8 cellular contexts compared by ENCODE assay signal in genomic region chr19:37317403-37318209, GRCh38. TPM values are rescaled to one million over a fixed set of nuclear protein-coding genes. Genes with fewer than 3 reads are reported as not detected.
A peak's percentile ranks its signal among the peaks of the same experiment; 100 is the strongest.
DNase-seq lines count a peak whose midpoint lies in the region; ATAC-seq and TF ChIP-seq lines count a peak whose summit lies in the region.

No MANE protein-coding gene starts in this region.

- H3K4me1 ChIP-seq in tibial artery = peaks cover 0 to 37% (median 19%) of the 10 kb centered on the region in 4 donors

- peak overlapping the region; percentile 65 to 74 for H3K4me3 ChIP-seq in tibial artery

- peaks cover 0 to 11% (median 0%) of the 10 kb centered on the region in 3 donors for H3K36me3 ChIP-seq in tibial artery

- H3K27ac Mint-ChIP-seq in activated naive CD8-positive, alpha-beta T cell treated with anti-CD3 and anti-CD28 coated beads for 36 hours = peak overlapping the region; percentile 94
- peak overlapping the region; percentile 97 for H3K27ac Mint-ChIP-seq in osteocyte (ENCODE audit: unreplicated experiment)

- peaks cover 36% of the 10 kb centered on the region for H3K36me3 Mint-ChIP-seq in activated naive CD8-positive, alpha-beta T cell treated with anti-CD3 and anti-CD28 coated beads for 36 hours
- peaks cover 22% of the 10 kb centered on the region for H3K36me3 Mint-ChIP-seq in osteocyte (ENCODE audit: unreplicated experiment)

- H3K9me3 Mint-ChIP-seq in activated naive CD8-positive, alpha-beta T cell treated with anti-CD3 and anti-CD28 coated beads for 36 hours = peaks cover 13% of the 10 kb centered on the region
- peaks cover 11% of the 10 kb centered on the region for H3K9me3 Mint-ChIP-seq in osteocyte (ENCODE audit: unreplicated experiment)

- peak; percentile 90 for DNase-seq in GM10266 (ENCODE audit: extremely low spot score)
- peak; percentile 85 for DNase-seq in NCI-H1092 (lab: John Stamatoyannopoulos, UW)
- DNase-seq in activated naive CD8-positive, alpha-beta T cell treated with anti-CD3 and anti-CD28 coated beads for 36 hours = peak; percentile 89
- DNase-seq in head of caudate nucleus = peak; percentile 95 to 100 (median 98)
- peak; percentile 97 for DNase-seq in osteocyte (ENCODE audit: extremely low spot score, unreplicated experiment)
- peak; percentile 97 to 98 for DNase-seq in tibial artery

- ATAC-seq in HG02588 (IDR thresholded peaks at IDR 0.05; ENCODE audit: unreplicated experiment) = peak; percentile 95
- peak; percentile 99 for ATAC-seq in SK-N-SH treated with all-trans-retinoic acid at 6 μM for 48 hours

- TF ChIP-seq CTCF in GM10266 (IDR thresholded peaks at IDR 0.05; ENCODE audit: control insufficient read depth, insufficient read depth, low read depth, missing control alignments) = peak; percentile 64
- peak; percentile 50 for TF ChIP-seq CTCF in osteocyte (IDR thresholded peaks at IDR 0.05)
- TF ChIP-seq CTCF in tibial artery (IDR thresholded peaks at IDR 0.05) = peak; percentile 20 to 31

- intact Hi-C loops in head of caudate nucleus (cut with DNase I) (no loop called here), tibial artery (cut with DNase I; ENCODE audit: low total_unique reads) (no loop called here)

- H3K27me3 Mint-ChIP-seq in activated naive CD8-positive, alpha-beta T cell treated with anti-CD3 and anti-CD28 coated beads for 36 hours = no peaks in the 10 kb centered on the region
- H3K27me3 Mint-ChIP-seq in osteocyte (ENCODE audit: unreplicated experiment) = no peaks in the 10 kb centered on the region

- peak overlapping the region; percentile 84 to 85 for H3K27ac ChIP-seq in tibial artery

- H3K4me1 Mint-ChIP-seq in activated naive CD8-positive, alpha-beta T cell treated with anti-CD3 and anti-CD28 coated beads for 36 hours = peaks cover 26% of the 10 kb centered on the region
- H3K4me1 Mint-ChIP-seq in osteocyte (ENCODE audit: unreplicated experiment) = peaks cover 27% of the 10 kb centered on the region

- no peaks in the 10 kb centered on the region for H3K27me3 ChIP-seq in tibial artery

- H3K4me3 Mint-ChIP-seq in activated naive CD8-positive, alpha-beta T cell treated with anti-CD3 and anti-CD28 coated beads for 36 hours = peak overlapping the region; percentile 93
- H3K4me3 Mint-ChIP-seq in osteocyte (ENCODE audit: unreplicated experiment) = peak overlapping the region; percentile 96

- no peaks in the 10 kb centered on the region for H3K9me3 ChIP-seq in tibial artery

TF ChIP-seq in SK-N-SH treated with all-trans-retinoic acid at 6 μM for 48 hours, 23 proteins besides CTCF, POLR2A, EP300 and RAD21:
- TF ChIP-seq RARB (CRISPR knock-in tag; IDR thresholded peaks at IDR 0.05) (no peak), TCF4 (CRISPR knock-in tag; IDR thresholded peaks at IDR 0.05; ENCODE audit: borderline replicate concordance) (no peak), ZNF8 (CRISPR knock-in tag; IDR thresholded peaks at IDR 0.05) (0 out of 2 replicates have a peak, but pooled peaks have one; percentile 10)
- TF ChIP-seq, protein P1, sequence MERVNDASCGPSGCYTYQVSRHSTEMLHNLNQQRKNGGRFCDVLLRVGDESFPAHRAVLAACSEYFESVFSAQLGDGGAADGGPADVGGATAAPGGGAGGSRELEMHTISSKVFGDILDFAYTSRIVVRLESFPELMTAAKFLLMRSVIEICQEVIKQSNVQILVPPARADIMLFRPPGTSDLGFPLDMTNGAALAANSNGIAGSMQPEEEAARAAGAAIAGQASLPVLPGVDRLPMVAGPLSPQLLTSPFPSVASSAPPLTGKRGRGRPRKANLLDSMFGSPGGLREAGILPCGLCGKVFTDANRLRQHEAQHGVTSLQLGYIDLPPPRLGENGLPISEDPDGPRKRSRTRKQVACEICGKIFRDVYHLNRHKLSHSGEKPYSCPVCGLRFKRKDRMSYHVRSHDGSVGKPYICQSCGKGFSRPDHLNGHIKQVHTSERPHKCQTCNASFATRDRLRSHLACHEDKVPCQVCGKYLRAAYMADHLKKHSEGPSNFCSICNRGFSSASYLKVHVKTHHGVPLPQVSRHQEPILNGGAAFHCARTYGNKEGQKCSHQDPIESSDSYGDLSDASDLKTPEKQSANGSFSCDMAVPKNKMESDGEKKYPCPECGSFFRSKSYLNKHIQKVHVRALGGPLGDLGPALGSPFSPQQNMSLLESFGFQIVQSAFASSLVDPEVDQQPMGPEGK (CRISPR knock-in tag; IDR thresholded peaks at IDR 0.05; ENCODE audit: borderline replicate concordance) = no peak
- TF ChIP-seq, protein P2, sequence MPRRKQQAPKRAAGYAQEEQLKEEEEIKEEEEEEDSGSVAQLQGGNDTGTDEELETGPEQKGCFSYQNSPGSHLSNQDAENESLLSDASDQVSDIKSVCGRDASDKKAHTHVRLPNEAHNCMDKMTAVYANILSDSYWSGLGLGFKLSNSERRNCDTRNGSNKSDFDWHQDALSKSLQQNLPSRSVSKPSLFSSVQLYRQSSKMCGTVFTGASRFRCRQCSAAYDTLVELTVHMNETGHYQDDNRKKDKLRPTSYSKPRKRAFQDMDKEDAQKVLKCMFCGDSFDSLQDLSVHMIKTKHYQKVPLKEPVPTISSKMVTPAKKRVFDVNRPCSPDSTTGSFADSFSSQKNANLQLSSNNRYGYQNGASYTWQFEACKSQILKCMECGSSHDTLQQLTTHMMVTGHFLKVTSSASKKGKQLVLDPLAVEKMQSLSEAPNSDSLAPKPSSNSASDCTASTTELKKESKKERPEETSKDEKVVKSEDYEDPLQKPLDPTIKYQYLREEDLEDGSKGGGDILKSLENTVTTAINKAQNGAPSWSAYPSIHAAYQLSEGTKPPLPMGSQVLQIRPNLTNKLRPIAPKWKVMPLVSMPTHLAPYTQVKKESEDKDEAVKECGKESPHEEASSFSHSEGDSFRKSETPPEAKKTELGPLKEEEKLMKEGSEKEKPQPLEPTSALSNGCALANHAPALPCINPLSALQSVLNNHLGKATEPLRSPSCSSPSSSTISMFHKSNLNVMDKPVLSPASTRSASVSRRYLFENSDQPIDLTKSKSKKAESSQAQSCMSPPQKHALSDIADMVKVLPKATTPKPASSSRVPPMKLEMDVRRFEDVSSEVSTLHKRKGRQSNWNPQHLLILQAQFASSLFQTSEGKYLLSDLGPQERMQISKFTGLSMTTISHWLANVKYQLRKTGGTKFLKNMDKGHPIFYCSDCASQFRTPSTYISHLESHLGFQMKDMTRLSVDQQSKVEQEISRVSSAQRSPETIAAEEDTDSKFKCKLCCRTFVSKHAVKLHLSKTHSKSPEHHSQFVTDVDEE (CRISPR knock-in tag; IDR thresholded peaks at IDR 0.05) = no peak

RNA-seq across cellular contexts. Expression of gene ZNF527, which starts 53.3 kb away (rescaled TPM):
- total RNA-seq in activated naive CD8-positive, alpha-beta T cell treated with anti-CD3 and anti-CD28 coated beads for 36 hours = 1 to 10 TPM; 5.2 to 6.6 TPM
- total RNA-seq in osteocyte = 5.8 and 7.3 TPM in 2 replicates

Comparison
In these comparisons a context has a peak if more than half of its experiments do, and no peak if none do; other contexts are left out.
1. Peak in every context shown above with its lines: DNase-seq, ATAC-seq, H3K4me3 ChIP-seq and H3K27ac ChIP-seq.